6 cellular contexts compared by ENCODE assay signal in genomic region chr18:6798896-6799295, GRCh38.
"Had no signal": no experiment of that assay in that cellular context is flagged by ENCODE, and none has a peak within 500 bp of the region (broad histone marks: within the 10 kb centered on the region; RNA-seq: fewer than 3 reads in every experiment).

No MANE protein-coding gene starts in this region.

- H3K27ac ChIP-seq: HL-60 had no signal

- FAIRE-seq: HepG2, HTR-8/SVneo, K562 had no signal

- DNase-seq: IMR-90, KBM-7 had no signal

- H3K4me3 ChIP-seq: K562 had no signal

- ATAC-seq: HepG2, K562 had no signal
